In genomic region chr12:3131129-3131528, GRCh38 we compare ENCODE assay signal across 2 cellular contexts.
TF ChIP-seq lines count a peak whose summit lies in the region.

No MANE protein-coding gene starts in this region.

TF ChIP-seq in liver, 16 proteins besides CTCF, POLR2A, EP300 and RAD21 (continued from another document):
- no peak for TF ChIP-seq MAX (IDR thresholded peaks at IDR 0.05)

TF ChIP-seq in HepG2, 621 proteins besides CTCF, POLR2A, EP300 and RAD21 (continued from another document):
- no peak for TF ChIP-seq ZBTB26 (CRISPR knock-in tag; IDR thresholded peaks at IDR 0.05; ENCODE audit: borderline replicate concordance)
